Comparison of ENCODE assay signal across 8 cellular contexts in the genomic region with DNA sequence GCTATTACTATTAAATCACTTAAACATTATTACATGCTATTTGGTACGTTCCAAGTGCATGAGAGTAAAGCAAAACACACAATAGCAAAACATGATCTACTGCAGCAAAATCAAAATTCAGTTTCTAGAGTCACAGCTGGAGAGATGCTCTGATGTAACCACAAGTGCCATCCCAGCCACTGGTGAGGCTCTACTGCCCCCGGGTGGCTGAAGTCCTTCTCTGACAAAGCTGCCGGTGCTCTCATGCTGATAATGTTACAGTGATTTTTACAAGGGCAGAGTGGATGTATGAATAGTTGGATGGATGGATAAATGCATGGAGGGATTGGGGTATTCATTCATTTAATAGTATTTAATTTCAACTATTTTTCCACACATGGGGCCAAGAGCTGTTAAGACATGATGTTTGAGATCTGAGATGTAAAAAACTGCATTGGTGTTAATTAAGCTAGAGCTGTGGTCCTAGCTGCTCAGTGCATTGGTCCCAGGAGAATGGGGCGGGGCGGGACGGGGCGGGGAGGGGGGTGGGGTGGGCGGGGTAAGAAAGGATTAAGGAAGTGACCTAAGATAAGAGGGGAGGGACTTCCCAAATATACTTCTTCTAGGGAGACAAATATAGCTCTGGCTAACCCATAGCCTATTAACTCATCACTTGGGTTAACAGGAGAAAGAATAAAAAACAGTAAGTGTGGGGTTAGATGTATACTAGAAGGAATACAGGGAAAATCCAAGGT. TPM values are rescaled to one million over a fixed set of nuclear protein-coding genes. Genes with fewer than 3 reads are reported as not detected.
DNase-seq lines count a peak whose midpoint lies in the region; FAIRE-seq and TF ChIP-seq lines count a peak whose summit lies in the region.

No MANE protein-coding gene starts in this region.

- no TSS peak for BruUV-seq in endothelial cell of umbilical vein (replicated peaks; lab: Mats Ljungman, UMichigan)

- no peak overlapping the region for H3K9ac ChIP-seq in endothelial cell of umbilical vein (replicated peaks; ENCODE audit: extremely low read depth, insufficient read depth, low read length)

- no peak overlapping the region for H3K27ac ChIP-seq in endothelial cell of umbilical vein (ENCODE audit: insufficient read depth, low read depth, low read length)

- TF ChIP-seq POLR2A in endothelial cell of umbilical vein (IDR thresholded peaks at IDR 0.05; ENCODE audit: low read depth, low read length) = no peak

- no peak overlapping the region for H3K4me2 ChIP-seq in endothelial cell of umbilical vein (ENCODE audit: insufficient read depth, low read length)

- H3K9me3 ChIP-seq in endothelial cell of umbilical vein (replicated peaks; ENCODE audit: control insufficient read depth, insufficient read depth, low read length) = no peaks in the 10 kb centered on the region

- H3K36me3 ChIP-seq in endothelial cell of umbilical vein (ENCODE audit: control insufficient read depth in 2 of 2, extremely low read depth in 1 of 2, insufficient read depth in 2 of 2, low read length in 2 of 2) = no peaks in the 10 kb centered on the region

- no peaks in the 10 kb centered on the region for H3K79me2 ChIP-seq in endothelial cell of umbilical vein (ENCODE audit: control insufficient read depth, insufficient read depth, low read length)

- peaks cover 5 to 37% of the 10 kb centered on the region in 2 experiments for H3K27me3 ChIP-seq in endothelial cell of umbilical vein (ENCODE audit: control insufficient read depth in 2 of 2, insufficient read depth in 2 of 2, low read length in 2 of 2)

- CTCF ChIA-PET in endothelial cell of umbilical vein (lab: Charles Lee) = interaction anchor here (0.5 to 4.5 kb wide), 51 partner anchors 9 to 1062 kb away, joined by 3 to 62 read pairs (median 5); a partner anchor contains a TSS

- peak; percentile 77 for DNase-seq in COLO829 (ENCODE audit: low spot score)
- peak; percentile 46 for DNase-seq in HT1080 (ENCODE audit: low read depth)
- peak; percentile 46 to 77 for DNase-seq in NOMO-1 (lab: John Stamatoyannopoulos, UW; ENCODE audit: unreplicated experiment in 2 of 2)
- DNase-seq in activated CD8-positive, alpha-beta memory T cell treated with anti-CD3 and anti-CD28 coated beads for 4 hours (ENCODE audit: low read depth in 2 of 2) = peak; percentile 3 to 16
- DNase-seq in endothelial cell of umbilical vein (ENCODE audit: low read depth, low spot score) = peak; percentile 75
- peak; percentile 81 for DNase-seq in midbrain (lab: John Stamatoyannopoulos, UW)
- peak; percentile 17 to 45 for DNase-seq in stimulated activated CD8-positive, alpha-beta memory T cell treated with anti-CD3 and anti-CD28 coated beads, Interleukin-7, amount 100 ng/mL, for 48 hours (ENCODE audit: extremely low read depth in 1 of 2, low read depth in 1 of 2)
- no peak for DNase-seq in cortex of kidney (lab: John Stamatoyannopoulos, UW)

- H3K9me1 ChIP-seq in endothelial cell of umbilical vein (replicated peaks; ENCODE audit: control insufficient read depth, extremely low read depth, insufficient read depth, low read length) = no peaks in the 10 kb centered on the region

- no peaks in the 10 kb centered on the region for H3K4me1 ChIP-seq in endothelial cell of umbilical vein (ENCODE audit: control insufficient read depth, extremely low read depth, insufficient read depth, low read length)

- intact Hi-C loops in endothelial cell of umbilical vein (cut with micrococcal nuclease) = loop anchor here (1.0 to 5.0 kb wide), 2 partner anchors 371 to 618 kb away; no protein-coding TSS in a partner anchor

- dilution Hi-C loops in endothelial cell of umbilical vein (cut with MboI; ENCODE audit: extremely low pct_ligation_motif_present, low sequenced_read_pairs) = no loop called here

- peak; percentile 88 for FAIRE-seq in endothelial cell of umbilical vein (lab: Jason Lieb, UNC)

- POLR2A ChIA-PET in endothelial cell of umbilical vein (lab: Charles Lee) = interaction anchor here (0.7 kb wide), 1 partner anchor 343 kb away, joined by 3 read pairs; no protein-coding TSS in a partner anchor

- peak; percentile 72 to 78 for TF ChIP-seq CTCF in endothelial cell of umbilical vein (IDR thresholded peaks at IDR 0.05; ENCODE audit: extremely low read depth in 1 of 2, insufficient read depth in 1 of 2, low read depth in 1 of 2, low read length in 2 of 2)

- no peaks in the 10 kb centered on the region for H4K20me1 ChIP-seq in endothelial cell of umbilical vein (replicated peaks; ENCODE audit: control insufficient read depth, extremely low read depth, insufficient read depth, low read length)

- no peak overlapping the region for H2AFZ ChIP-seq in endothelial cell of umbilical vein (ENCODE audit: low read depth, low read length)

- H3K4me3 ChIP-seq in endothelial cell of umbilical vein (replicated peaks in 1 of 3; ENCODE audit: insufficient read depth in 1 of 3, low read depth in 1 of 3, low read length in 3 of 3) = no peak overlapping the region

TF ChIP-seq in endothelial cell of umbilical vein, 7 proteins besides CTCF, POLR2A, EP300 and RAD21:
- TF ChIP-seq, protein P1, sequence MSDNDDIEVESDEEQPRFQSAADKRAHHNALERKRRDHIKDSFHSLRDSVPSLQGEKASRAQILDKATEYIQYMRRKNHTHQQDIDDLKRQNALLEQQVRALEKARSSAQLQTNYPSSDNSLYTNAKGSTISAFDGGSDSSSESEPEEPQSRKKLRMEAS (IDR thresholded peaks at IDR 0.05; ENCODE audit: insufficient read depth, insufficient read length) = no peak
- no peak for TF ChIP-seq MYC (IDR thresholded peaks at IDR 0.05; ENCODE audit: low read depth, low read length)
- TF ChIP-seq POLR2AphosphoS5 (IDR thresholded peaks at IDR 0.05; ENCODE audit: insufficient read depth, low read depth, low read length) = no peak

RNA-seq across cellular contexts. Expression of a gene that starts 5.3 kb away (rescaled TPM):
- total RNA-seq in HT1080 (2014; rRNA removed; shearing (Covaris generic)) = not detected in 2 replicates
- polyA plus RNA-seq in HT1080 (2015; cell fraction: cytosol; rRNA removed) = not detected in 2 replicates
- polyA plus RNA-seq in HT1080 (2015; cell fraction: nucleus; rRNA removed) = not detected in 2 replicates
- 1.5 and 3.0 TPM in 2 replicates for total RNA-seq in endothelial cell of umbilical vein
- 1.5 and 2.0 TPM in 2 replicates for polyA plus RNA-seq in endothelial cell of umbilical vein
- polyA plus RNA-seq in endothelial cell of umbilical vein (2011; cell fraction: cytosol; rRNA removed) = 3.0 and 3.2 TPM in 2 replicates
- polyA plus RNA-seq in endothelial cell of umbilical vein (2011; cell fraction: nucleus; rRNA removed) = 1.2 and 2.6 TPM in 2 replicates
- 10.4 and 12.6 TPM in 2 replicates for polyA plus RNA-seq in endothelial cell of umbilical vein (2012)
- polyA minus RNA-seq in endothelial cell of umbilical vein = 1.4 TPM in 2 replicates
- not detected for polyA minus RNA-seq in endothelial cell of umbilical vein (2011; cell fraction: cytosol; rRNA and poly(A)+ RNA removed)
- 0.77 and 0.87 TPM in 2 replicates for polyA minus RNA-seq in endothelial cell of umbilical vein (2011; cell fraction: nucleus; rRNA and poly(A)+ RNA removed)
